In the genomic region with DNA sequence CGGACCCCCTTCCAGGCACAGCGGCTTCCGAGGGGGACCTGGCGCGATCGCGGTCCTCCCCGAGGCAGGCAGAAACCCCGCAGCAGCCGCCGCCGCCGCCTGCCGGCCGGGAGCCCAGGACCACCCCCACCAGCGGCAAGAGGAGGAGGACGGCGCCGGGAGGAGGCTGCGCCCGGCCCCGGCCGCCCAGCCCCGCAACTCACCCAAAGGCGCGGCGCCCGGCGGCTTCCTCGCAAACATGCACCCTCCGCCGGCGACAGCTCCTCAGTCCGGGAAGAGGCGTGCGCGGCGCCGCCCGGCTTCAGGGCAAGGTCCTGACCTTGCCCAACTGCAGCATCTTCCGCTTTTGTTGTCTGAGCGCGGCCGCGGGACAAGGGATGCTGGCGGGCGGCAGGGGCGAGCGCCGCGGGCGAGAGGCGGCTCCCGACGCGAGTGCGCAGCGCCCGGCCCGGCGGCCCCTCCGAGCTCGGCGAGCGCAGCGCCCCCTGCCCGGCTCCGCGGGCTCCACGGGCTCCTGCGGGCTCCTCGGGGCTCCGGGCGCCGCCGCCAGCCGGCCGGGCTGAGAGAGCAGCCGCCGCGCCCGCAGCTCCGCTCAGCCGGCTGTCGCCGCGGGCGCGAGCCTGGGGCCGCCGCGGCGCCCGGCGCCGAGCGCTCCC, we compare ENCODE assay signal across 9 cellular contexts. TPM values are rescaled to one million over a fixed set of nuclear protein-coding genes. Genes with fewer than 3 reads are reported as not detected.
DNase-seq lines count a peak whose midpoint lies in the region; TF ChIP-seq lines count a peak whose summit lies in the region.
"Had no signal": no experiment of that assay in that cellular context is flagged by ENCODE, and none has a peak within 500 bp of the region (broad histone marks: within the 10 kb centered on the region; RNA-seq: fewer than 3 reads in every experiment).

No MANE protein-coding gene starts in this region.

- TF ChIP-seq CTCF in astrocyte of the spinal cord (IDR thresholded peaks at IDR 0.05; ENCODE audit: low read depth, low read length) (no peak), tibial nerve (IDR thresholded peaks at IDR 0.05) (no peak), tibial artery (IDR thresholded peaks at IDR 0.05) (no peak)

- H3K27ac ChIP-seq in HUES64 (ENCODE audit: low read depth, low read length): no peak overlapping the region
- peak overlapping the region in 1 of 4 donors; percentile 33 for H3K27ac ChIP-seq in tibial nerve
- H3K27ac ChIP-seq in tibial artery: no peak overlapping the region

- in situ Hi-C loops in astrocyte of the spinal cord (cut with HindIII; ENCODE audit: low sequenced_read_pairs): no loop called here

- H3K4me3 ChIP-seq in HUES64 (ENCODE audit: low read length) (peak overlapping the region; percentile 83), astrocyte of the spinal cord (ENCODE audit: low read depth, low read length) (peak overlapping the region; percentile 44), tibial nerve (peak overlapping the region in 3 of 4 donors; percentile 4 to 51 (median 5)), tibial artery (no peak overlapping the region)

- H3K27me3 ChIP-seq in HUES64 (ENCODE audit: insufficient read depth, low read length) (peaks cover 55% of the 10 kb centered on the region), tibial nerve (peaks cover 0 to 31% of the 10 kb centered on the region in 2 donors), tibial artery (peaks cover 0 to 29% of the 10 kb centered on the region in 2 donors)

- DNase-seq in NCI-H1417 (lab: John Stamatoyannopoulos, UW): peak; percentile 77 to 87 (median 85)
- no peak for DNase-seq in NCI-H1417 treated with DMSO at 0.1 percent for 48 hours (lab: John Stamatoyannopoulos, UW)
- peak; percentile 18 for DNase-seq in astrocyte of the spinal cord (ENCODE audit: low read depth, low spot score)
- DNase-seq in kidney tubule cell (ENCODE audit: low spot score): peak; percentile 20
- no peak for DNase-seq in tibial nerve (ENCODE audit: low spot score in 2 of 2)
- DNase-seq in tibial artery: no peak
- DNase-seq in pons (ENCODE audit: low spot score): no peak

- TF ChIP-seq POLR2A in tibial nerve (IDR thresholded peaks at IDR 0.05): no peak

- intact Hi-C loops in tibial artery (cut with DNase I; ENCODE audit: low total_unique reads): no loop called here

- TF ChIP-seq EP300 in tibial nerve (IDR thresholded peaks at IDR 0.05): no peak

- H3K9me3 ChIP-seq in HUES64 (ENCODE audit: insufficient read depth, low read depth, low read length) (no peaks in the 10 kb centered on the region), tibial nerve (no peaks in the 10 kb centered on the region), tibial artery (no peaks in the 10 kb centered on the region)

- WGBS in HUES64: under 1% methylated on average over 97 of the region's 97 CpGs
- 0% methylated on average over 21 to 36 of the region's 97 CpGs for WGBS in tibial nerve, 2 donors

- H3K36me3 ChIP-seq in HUES64 (ENCODE audit: insufficient read depth, low read length): no peaks in the 10 kb centered on the region
- no peaks in the 10 kb centered on the region for H3K36me3 ChIP-seq in tibial nerve
- H3K36me3 ChIP-seq in tibial artery: no peaks in the 10 kb centered on the region

- peaks cover 19% of the 10 kb centered on the region for H3K4me1 ChIP-seq in HUES64 (ENCODE audit: insufficient read depth, low read length)
- peaks cover 0 to 14% (median 0%) of the 10 kb centered on the region in 4 donors for H3K4me1 ChIP-seq in tibial nerve
- peaks cover 0 to 14% (median 5%) of the 10 kb centered on the region in 4 donors for H3K4me1 ChIP-seq in tibial artery

- peak overlapping the region; percentile 43; the same call in 1 of the 2 replicates for H3K9ac ChIP-seq in HUES64 (ENCODE audit: low read depth, low read length)

RNA-seq across cellular contexts. Expression of a gene that starts 0.5 kb away (rescaled TPM):
- polyA plus RNA-seq in HUES64 (2013, experiment 1 of 2): 6.9 TPM
- 10.9 TPM for polyA plus RNA-seq in HUES64 (2013, experiment 2 of 2)
- 1 to 10 TPM in 3 of 4 donors, not detected in 1; 1.5 to 5.7 (median 2.5) TPM for total RNA-seq in tibial nerve
- polyA plus RNA-seq: AG04450 had no signal

Comparison
In these comparisons a context has a peak if more than half of its experiments do, and no peak if none do; other contexts are left out.
1. DNase-seq: peak in NCI-H1417 (3 of 3), astrocyte of the spinal cord (single experiment) and kidney tubule cell (single experiment); none in NCI-H1417 treated with DMSO at 0.1 percent for 48 hours (single experiment), tibial nerve (0 of 2), tibial artery (0 of 2) and pons (single experiment).
2. H3K4me3 ChIP-seq: peak in HUES64 (single experiment), astrocyte of the spinal cord (single experiment) and tibial nerve (3 of 4); none in tibial artery (0 of 2).